ENCODE assay signal across 16 cellular contexts in genomic region chr3:30343067-30343831, GRCh38.
DNase-seq lines count a peak whose midpoint lies in the region; ATAC-seq and TF ChIP-seq lines count a peak whose summit lies in the region.
"Had no signal": no experiment of that assay in that cellular context is flagged by ENCODE, and none has a peak within 500 bp of the region (broad histone marks: within the 10 kb centered on the region; RNA-seq: fewer than 3 reads in every experiment).

No MANE protein-coding gene starts in this region.

- no peaks in the 10 kb centered on the region for H3K36me3 ChIP-seq in left ventricle myocardium inferior
- H3K36me3 ChIP-seq in esophagus muscularis mucosa: no peaks in the 10 kb centered on the region
- no peaks in the 10 kb centered on the region for H3K36me3 ChIP-seq in uterus

- 92% methylated on average over 4 of the region's 4 CpGs for WGBS in esophagus muscularis mucosa

- H3K4me1 ChIP-seq in left ventricle myocardium inferior (peaks cover 53% of the 10 kb centered on the region), esophagus muscularis mucosa (peaks cover 19 to 34% (median 23%) of the 10 kb centered on the region in 4 donors), uterus (no peaks in the 10 kb centered on the region)

- ATAC-seq in Right ventricle myocardium inferior (no peak), GM21786 (IDR thresholded peaks at IDR 0.05; ENCODE audit: unreplicated experiment) (no peak)
- ATAC-seq: CD8-positive, alpha-beta T cell had no signal

- no peak for DNase-seq in left ventricle myocardium inferior
- no peak for DNase-seq in Right ventricle myocardium inferior (ENCODE audit: missing footprints)
- no peak for DNase-seq in esophagus muscularis mucosa (ENCODE audit: extremely low spot score)
- DNase-seq in osteocyte (ENCODE audit: extremely low spot score, unreplicated experiment): no peak
- no peak for DNase-seq in uterus
- no peak for DNase-seq in T-helper 2 cell
- no peak for DNase-seq in HuH-7 (ENCODE audit: low spot score)
- DNase-seq: activated CD4-positive, alpha-beta T cell treated with anti-CD3 and anti-CD28 coated beads, Interleukin-2, amount 50 U/mL, for 48 hours; anterior cingulate cortex; CD8-positive, alpha-beta T cell; GDM1; immature natural killer cell; MM.1S; NCI-H774; posterior cingulate gyrus had no signal

- no peak for TF ChIP-seq CTCF in left ventricle myocardium inferior (IDR thresholded peaks at IDR 0.05; ENCODE audit: borderline replicate concordance)
- no peak for TF ChIP-seq CTCF in esophagus muscularis mucosa (IDR thresholded peaks at IDR 0.05)
- TF ChIP-seq CTCF in osteocyte (IDR thresholded peaks at IDR 0.05): no peak
- no peak for TF ChIP-seq CTCF in uterus (IDR thresholded peaks at IDR 0.05)

- TF ChIP-seq EP300 in esophagus muscularis mucosa (IDR thresholded peaks at IDR 0.05): no peak

- intact Hi-C loops in left ventricle myocardium inferior (cut with micrococcal nuclease) (loop anchor here (10.0 kb wide), 1 partner anchor 262 kb away; the partner anchor contains the start of gene TGFBR2), Right ventricle myocardium inferior (cut with DNase I) (loop anchor here (2.0 kb wide), 1 partner anchor 56 kb away; no protein-coding TSS in a partner anchor), esophagus muscularis mucosa (cut with DNase I) (loop anchor here (10.0 kb wide), 1 partner anchor 352 kb away; no protein-coding TSS in a partner anchor), uterus (cut with DNase I; ENCODE audit: low total_unique reads) (no loop called here)

- H3K4me1 Mint-ChIP-seq in osteocyte (ENCODE audit: unreplicated experiment): peaks cover 52% of the 10 kb centered on the region

- H3K4me3 ChIP-seq in left ventricle myocardium inferior: no peak overlapping the region
- H3K4me3 ChIP-seq in esophagus muscularis mucosa: no peak overlapping the region
- H3K4me3 ChIP-seq in uterus: no peak overlapping the region

- no peak for TF ChIP-seq POLR2A in esophagus muscularis mucosa (IDR thresholded peaks at IDR 0.05; ENCODE audit: low read depth)
- no peak for TF ChIP-seq POLR2A in uterus (IDR thresholded peaks at IDR 0.05)

- no peaks in the 10 kb centered on the region for H3K27me3 Mint-ChIP-seq in osteocyte (ENCODE audit: unreplicated experiment)

- H3K27ac ChIP-seq in left ventricle myocardium inferior (replicated peaks) (peak overlapping the region; percentile 73), esophagus muscularis mucosa (replicated peaks in 1 of 4) (peak overlapping the region; percentile 62 to 73 (median 71)), uterus (peak overlapping the region; percentile 61 to 74)

- H3K9me3 ChIP-seq in left ventricle myocardium inferior (replicated peaks): no peaks in the 10 kb centered on the region
- no peaks in the 10 kb centered on the region for H3K9me3 ChIP-seq in esophagus muscularis mucosa
- H3K9me3 ChIP-seq in uterus: no peaks in the 10 kb centered on the region

- no peaks in the 10 kb centered on the region for H3K27me3 ChIP-seq in left ventricle myocardium inferior (ENCODE audit: low read depth)
- no peaks in the 10 kb centered on the region for H3K27me3 ChIP-seq in esophagus muscularis mucosa
- no peaks in the 10 kb centered on the region for H3K27me3 ChIP-seq in uterus

- H3K4me3 Mint-ChIP-seq in osteocyte (ENCODE audit: unreplicated experiment): no peak overlapping the region
- H3K4me3 Mint-ChIP-seq: CD8-positive, alpha-beta T cell; immature natural killer cell had no signal

- peak overlapping the region; percentile 72 for H3K27ac Mint-ChIP-seq in osteocyte (ENCODE audit: unreplicated experiment)
- H3K27ac Mint-ChIP-seq: CD8-positive, alpha-beta T cell; immature natural killer cell had no signal

- H3K36me3 Mint-ChIP-seq in osteocyte (ENCODE audit: unreplicated experiment): no peaks in the 10 kb centered on the region
- H3K36me3 Mint-ChIP-seq: CD8-positive, alpha-beta T cell had no signal

- H3K9me3 Mint-ChIP-seq in osteocyte (ENCODE audit: unreplicated experiment): no peaks in the 10 kb centered on the region
- H3K9me3 Mint-ChIP-seq: CD8-positive, alpha-beta T cell; immature natural killer cell had no signal
